ENCODE assay signal across 8 cellular contexts in the genomic region with DNA sequence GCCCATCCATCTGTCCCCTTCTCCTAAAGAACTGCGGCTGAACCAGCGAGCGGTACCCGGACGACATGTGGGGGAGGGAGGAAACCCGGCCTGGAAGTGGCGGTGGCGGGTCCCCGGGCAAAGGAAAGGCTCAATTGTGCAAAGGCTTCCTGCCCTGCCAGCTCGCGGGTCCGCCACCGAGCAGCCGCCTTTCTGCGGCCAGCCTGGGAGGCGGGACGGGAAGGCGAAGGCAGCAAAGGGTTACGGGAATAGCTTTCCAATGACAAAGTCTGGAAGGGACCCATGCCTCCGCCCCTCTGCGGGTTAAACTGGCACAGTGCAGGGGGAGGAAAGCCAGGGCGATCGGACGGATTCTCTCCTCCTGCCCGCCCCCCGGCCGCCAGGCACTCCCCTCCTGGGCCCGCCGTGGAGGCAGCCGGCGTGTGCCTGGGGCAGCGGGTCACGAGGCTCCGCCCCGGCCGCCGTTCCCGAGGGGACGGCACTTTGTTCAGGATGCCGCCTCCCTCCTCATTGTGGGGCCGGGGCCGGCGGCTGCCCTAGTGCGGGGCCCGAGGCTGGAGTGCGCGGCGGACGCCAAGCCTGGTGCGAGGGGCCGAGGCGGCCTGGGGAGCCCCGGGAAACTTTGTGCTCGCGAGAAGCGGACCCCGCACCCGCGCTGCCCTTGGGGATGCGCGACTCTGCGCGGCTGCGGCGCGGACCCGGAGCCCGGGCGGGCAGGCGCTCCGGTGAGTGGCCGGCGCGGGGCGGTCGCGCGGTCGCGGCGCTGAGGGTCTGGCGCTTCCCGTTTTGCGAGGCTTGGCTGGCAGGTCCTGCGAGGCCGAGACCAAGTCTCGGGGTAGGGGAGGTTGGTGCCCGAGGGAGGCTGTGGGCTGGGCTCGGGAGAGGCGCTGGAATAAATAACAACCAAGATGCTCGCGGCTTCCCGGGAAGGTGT. TPM values are rescaled to one million over a fixed set of nuclear protein-coding genes. Genes with fewer than 3 reads are reported as not detected.
DNase-seq lines count a peak whose midpoint lies in the region; ATAC-seq, FAIRE-seq and TF ChIP-seq lines count a peak whose summit lies in the region.

A gene with protein sequence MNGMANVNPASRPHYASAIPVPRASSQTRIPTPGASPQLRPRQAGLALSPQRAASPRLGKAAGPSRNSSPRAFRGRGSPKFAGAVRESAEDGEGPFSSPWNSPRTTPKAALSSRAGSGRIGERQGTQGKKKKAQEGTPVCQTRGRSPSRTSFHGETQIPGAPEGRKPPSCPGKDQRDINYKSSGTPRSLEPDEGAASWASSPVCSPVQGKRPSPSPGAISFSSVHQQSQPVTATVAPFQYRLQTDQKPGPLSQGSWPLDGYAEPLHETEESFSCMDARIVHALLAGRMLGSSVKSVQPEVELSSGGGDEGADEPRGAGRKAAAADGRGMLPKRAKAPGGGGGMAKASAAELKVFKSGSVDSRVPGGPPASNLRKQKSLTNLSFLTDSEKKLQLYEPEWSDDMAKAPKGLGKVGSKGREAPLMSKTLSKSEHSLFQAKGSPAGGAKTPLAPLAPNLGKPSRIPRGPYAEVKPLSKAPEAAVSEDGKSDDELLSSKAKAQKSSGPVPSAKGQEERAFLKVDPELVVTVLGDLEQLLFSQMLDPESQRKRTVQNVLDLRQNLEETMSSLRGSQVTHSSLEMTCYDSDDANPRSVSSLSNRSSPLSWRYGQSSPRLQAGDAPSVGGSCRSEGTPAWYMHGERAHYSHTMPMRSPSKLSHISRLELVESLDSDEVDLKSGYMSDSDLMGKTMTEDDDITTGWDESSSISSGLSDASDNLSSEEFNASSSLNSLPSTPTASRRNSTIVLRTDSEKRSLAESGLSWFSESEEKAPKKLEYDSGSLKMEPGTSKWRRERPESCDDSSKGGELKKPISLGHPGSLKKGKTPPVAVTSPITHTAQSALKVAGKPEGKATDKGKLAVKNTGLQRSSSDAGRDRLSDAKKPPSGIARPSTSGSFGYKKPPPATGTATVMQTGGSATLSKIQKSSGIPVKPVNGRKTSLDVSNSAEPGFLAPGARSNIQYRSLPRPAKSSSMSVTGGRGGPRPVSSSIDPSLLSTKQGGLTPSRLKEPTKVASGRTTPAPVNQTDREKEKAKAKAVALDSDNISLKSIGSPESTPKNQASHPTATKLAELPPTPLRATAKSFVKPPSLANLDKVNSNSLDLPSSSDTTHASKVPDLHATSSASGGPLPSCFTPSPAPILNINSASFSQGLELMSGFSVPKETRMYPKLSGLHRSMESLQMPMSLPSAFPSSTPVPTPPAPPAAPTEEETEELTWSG (N-terminal part only) (plus strand): TSS at position 510 of the 934 bp plus-strand sequence. CDS start 83,758 bp downstream, outside the sequence.

- no peak within 1 kb of the TSS for H3K27ac Mint-ChIP-seq in activated T-cell treated with anti-CD3 and anti-CD28 coated beads, Interleukin-2, amount 50 U/mL, for 24 hours
- H3K27ac Mint-ChIP-seq in progenitor cell of endocrine pancreas: peak within 1 kb of the TSS; percentile 76

- DNase-seq in activated T-cell treated with anti-CD3 and anti-CD28 coated beads, Interleukin-2, amount 50 U/mL, for 24 hours: peak; percentile 35
- no peak for DNase-seq in activated T-cell treated with anti-CD3 and anti-CD28 coated beads for 4 hours
- DNase-seq in NCI-H345 (lab: John Stamatoyannopoulos, UW): peak; percentile 72
- no peak for DNase-seq in GM12878 (ENCODE audit: low read depth, low spot score)
- DNase-seq in hepatocyte (ENCODE audit: low spot score): peak; percentile 74
- DNase-seq in progenitor cell of endocrine pancreas (ENCODE audit: low spot score, unreplicated experiment): peak; percentile 45
- no peak for DNase-seq in GM12891 (ENCODE audit: insufficient read length, low spot score)
- DNase-seq in GM13977 (ENCODE audit: low spot score): no peak

- H3K27ac ChIP-seq in GM12878 (ENCODE audit: control insufficient read depth, insufficient read depth) (no peak within 1 kb of the TSS), hepatocyte (peak within 1 kb of the TSS; percentile 39)

- TF ChIP-seq CTCF in GM12878 (IDR thresholded peaks at IDR 0.05 in 2 of 3, conservative IDR thresholded peaks at IDR 0.05 in 1 of 3; ENCODE audit: control insufficient read depth in 2 of 3, extremely low read depth in 1 of 3, insufficient read depth in 1 of 3, low read depth in 3 of 3, low read length in 3 of 3) (no peak), hepatocyte (IDR thresholded peaks at IDR 0.05; ENCODE audit: poor library complexity) (no peak), progenitor cell of endocrine pancreas (IDR thresholded peaks at IDR 0.05; ENCODE audit: unreplicated experiment) (no peak), GM13977 (IDR thresholded peaks at IDR 0.05; ENCODE audit: extremely low read depth, insufficient read depth, missing control alignments) (no peak)

- SMC1A ChIA-PET in GM12878 (lab: Charles Lee; ENCODE audit: uncharacterized antibody, unreplicated experiment): no interaction called here

- intact Hi-C loops in GM12878 (cut with micrococcal nuclease; ENCODE audit: unreplicated experiment): no loop called here

- no peaks in the 10 kb centered on the region for H3K9me3 ChIP-seq in GM12878 (replicated peaks; ENCODE audit: control insufficient read depth, insufficient read depth, low read length)
- H3K9me3 ChIP-seq in hepatocyte (ENCODE audit: low read depth): no peaks in the 10 kb centered on the region

- H3K9me3 Mint-ChIP-seq in activated T-cell treated with anti-CD3 and anti-CD28 coated beads, Interleukin-2, amount 50 U/mL, for 24 hours: no peaks in the 10 kb centered on the region
- no peaks in the 10 kb centered on the region for H3K9me3 Mint-ChIP-seq in progenitor cell of endocrine pancreas (ENCODE audit: low read depth)

- FAIRE-seq in GM12878 (lab: Jason Lieb, UNC) (no peak), GM12891 (lab: Jason Lieb, UNC) (no peak)

- H3K4me1 ChIP-seq in GM12878 (ENCODE audit: control insufficient read depth, insufficient read depth, low read length): no peaks in the 10 kb centered on the region
- peaks cover 15% of the 10 kb centered on the region for H3K4me1 ChIP-seq in hepatocyte (ENCODE audit: insufficient read depth)

- H3K27me3 ChIP-seq in GM12878 (replicated peaks in 1 of 2; ENCODE audit: control insufficient read depth in 2 of 2, insufficient read depth in 2 of 2, low read length in 1 of 2) (peaks cover 13 to 31% of the 10 kb centered on the region in 2 experiments), hepatocyte (peaks cover 37% of the 10 kb centered on the region)

- peaks cover 69% of the 10 kb centered on the region for H3K27me3 Mint-ChIP-seq in activated T-cell treated with anti-CD3 and anti-CD28 coated beads, Interleukin-2, amount 50 U/mL, for 24 hours
- peaks cover 78% of the 10 kb centered on the region for H3K27me3 Mint-ChIP-seq in progenitor cell of endocrine pancreas

- no TSS peak for BruUV-seq in GM12878 (replicated peaks; lab: Mats Ljungman, UMichigan)

- peak within 1 kb of the TSS; percentile 66 for H3K4me3 Mint-ChIP-seq in activated T-cell treated with anti-CD3 and anti-CD28 coated beads, Interleukin-2, amount 50 U/mL, for 24 hours
- H3K4me3 Mint-ChIP-seq in progenitor cell of endocrine pancreas (ENCODE audit: low read depth): peak within 1 kb of the TSS; percentile 79

- no peak for TF ChIP-seq POLR2A in GM12878 (IDR thresholded peaks at IDR 0.05; ENCODE audit: low read depth, low read length)
- TF ChIP-seq POLR2A in GM12891 (IDR thresholded peaks at IDR 0.05; ENCODE audit: low read depth, low read length): no peak

- H2AFZ ChIP-seq in GM12878 (ENCODE audit: control insufficient read depth, low read depth, low read length) (no peak within 1 kb of the TSS), hepatocyte (peak within 1 kb of the TSS; percentile 47)

- H3K36me3 ChIP-seq in GM12878 (ENCODE audit: control insufficient read depth in 2 of 2, insufficient read depth in 2 of 2, low read length in 1 of 2): no peaks in the 10 kb centered on the region
- H3K36me3 ChIP-seq in hepatocyte (replicated peaks; ENCODE audit: insufficient read depth, low read depth): no peaks in the 10 kb centered on the region

- CTCF ChIA-PET in GM12878 (lab: Yijun Ruan, JAX): interaction anchor here (0.7 to 2.2 kb wide), 2 partner anchors 21 to 91 kb away, joined by 3 to 9 read pairs; no protein-coding TSS in a partner anchor

- WGBS in GM12878 (ENCODE audit: insufficient coverage, insufficient replicate concordance, low lambda C conversion rate, missing lambda C conversion rate): 1% methylated on average over 67 of the region's 93 CpGs
- 2% methylated on average over 88 of the region's 93 CpGs for WGBS in hepatocyte (ENCODE audit: low lambda C conversion rate, missing lambda C conversion rate)

- H3K79me2 ChIP-seq in GM12878 (ENCODE audit: control insufficient read depth, insufficient read depth, low read length) (no peaks in the 10 kb centered on the region), hepatocyte (peaks cover 5% of the 10 kb centered on the region)

- peak; percentile 36 for ATAC-seq in GM12878

- 0 out of 2 replicates have a peak, but pooled peaks cover 5% of the 10 kb centered on the region for H4K20me1 ChIP-seq in GM12878 (ENCODE audit: control insufficient read depth, insufficient read depth)
- H4K20me1 ChIP-seq in hepatocyte (ENCODE audit: insufficient read depth, poor library complexity, severe bottlenecking): no peaks in the 10 kb centered on the region

- no peak for TF ChIP-seq EP300 in GM12878 (IDR thresholded peaks at IDR 0.05; ENCODE audit: borderline replicate concordance in 1 of 2, control insufficient read depth in 1 of 2, low read depth in 2 of 2, low read length in 2 of 2)

- RAD21 ChIA-PET in GM12878 (lab: Charles Lee; ENCODE audit: unreplicated experiment): no interaction called here

- TF ChIP-seq RAD21 in GM12878 (IDR thresholded peaks at IDR 0.05; ENCODE audit: insufficient read depth, low read depth, low read length): no peak

- H3K36me3 Mint-ChIP-seq in activated T-cell treated with anti-CD3 and anti-CD28 coated beads, Interleukin-2, amount 50 U/mL, for 24 hours (ENCODE audit: low read depth): peaks cover under 1% of the 10 kb centered on the region
- H3K36me3 Mint-ChIP-seq in progenitor cell of endocrine pancreas (ENCODE audit: insufficient read depth): no peaks in the 10 kb centered on the region

- POLR2A ChIA-PET in GM12878 (lab: Charles Lee): no interaction called here

- H3K4me1 Mint-ChIP-seq in activated T-cell treated with anti-CD3 and anti-CD28 coated beads, Interleukin-2, amount 50 U/mL, for 24 hours (ENCODE audit: low read depth): peaks cover 24% of the 10 kb centered on the region
- peaks cover 9% of the 10 kb centered on the region for H3K4me1 Mint-ChIP-seq in progenitor cell of endocrine pancreas (ENCODE audit: low read depth)

- no peaks in the 10 kb centered on the region for H3K9me2 ChIP-seq in hepatocyte (replicated peaks; ENCODE audit: insufficient read depth)

- in situ Hi-C loops in GM12878 (cut with MboI): no loop called here
- in situ Hi-C loops in GM13977 (cut with MboI; ENCODE audit: low pct_unique_long_range_greater_than_20kb, low sequenced_read_pairs, unreplicated experiment): no loop called here

- no peak within 1 kb of the TSS for H3K9ac ChIP-seq in GM12878 (ENCODE audit: control insufficient read depth, insufficient read depth, low read length)

- H3K4me3 ChIP-seq in GM12878: peak within 1 kb of the TSS; percentile 39; the same call in 1 of the 2 replicates
- H3K4me3 ChIP-seq in hepatocyte: peak within 1 kb of the TSS; percentile 74

- peak within 1 kb of the TSS; percentile 63; the same call in 1 of the 2 replicates for H3K4me2 ChIP-seq in GM12878 (ENCODE audit: control insufficient read depth, insufficient read depth)
- peak within 1 kb of the TSS; percentile 95 for H3K4me2 ChIP-seq in hepatocyte

RNA-seq across cellular contexts. Expression of the gene that starts here (rescaled TPM):
- total RNA-seq in GM12878 (2013; cell fraction: nucleolus; rRNA removed): 3.6 and 5.0 TPM in 2 replicates
- total RNA-seq in GM12878 (2014; rRNA removed) (0.11 and 0.45 TPM in 2 replicates), GM12878 (2014; rRNA removed; fragmentation: Illumina TruSeq; extraction: Trizol) (0.09 and 0.64 TPM in 2 replicates), GM12878 (2021) (1.3 and 1.5 TPM in 2 replicates), hepatocyte (15.0 and 15.2 TPM in 2 replicates), progenitor cell of endocrine pancreas (53.4 and 55.2 TPM in 2 replicates)
- 0.21 TPM for polyA plus RNA-seq in GM12878 (2011; ENCODE audit: low read depth)
- polyA plus RNA-seq in GM12878 (2011; rRNA removed) (0.26 and 0.37 TPM in 2 replicates), GM12878 (2014; fragmentation: Illumina TruSeq; extraction: Trizol) (0.54 and 0.81 TPM in 2 replicates), GM12878 (2014; fragmentation: Nextera tagmentation; extraction: Ambion mirVana) (under 1 TPM; 0.04 to 0.05 TPM), GM12878 (2014; rRNA removed) (0.19 and 0.47 TPM in 2 replicates), GM12878 (2016; fragmentation: Nextera tagmentation; extraction: Ambion mirVana) (under 1 TPM; 0.35 to 0.45 TPM), hepatocyte (18.3 and 18.8 TPM in 2 replicates)
- polyA plus RNA-seq in GM12878 (2011; cell fraction: cytosol; rRNA removed): 0.17 and 0.25 TPM in 2 replicates
- polyA plus RNA-seq in GM12878 (2011; cell fraction: nucleus; rRNA removed): 0.70 and 0.78 TPM in 2 replicates
- 0.38 and 0.62 TPM in 2 replicates for polyA plus RNA-seq in GM12878 (2012)
- 0.29 and 0.57 TPM in 2 replicates for polyA minus RNA-seq in GM12878 (2011; rRNA and poly(A)+ RNA removed)
- 0.52 and 0.80 TPM in 2 replicates for polyA minus RNA-seq in GM12878 (2011; cell fraction: cytosol; rRNA and poly(A)+ RNA removed)
- 0.48 and 0.96 TPM in 2 replicates for polyA minus RNA-seq in GM12878 (2011; cell fraction: nucleus; rRNA and poly(A)+ RNA removed)
- 0.23 TPM for polyA plus RNA-seq in GM12891 (2012; ENCODE audit: low read depth, missing spikeins)

Comparison
In these comparisons a context has a peak if more than half of its experiments do, and no peak if none do; other contexts are left out.
1. RNA of the gene that starts here (polyA plus RNA-seq): 18.3 to 18.8 TPM in hepatocyte; 0.04 to 0.81 TPM in GM12878; every median in the first group is over 10 times any median in the second.
2. DNase-seq: peak in activated T-cell treated with anti-CD3 and anti-CD28 coated beads, Interleukin-2, amount 50 U/mL, for 24 hours (single experiment), NCI-H345 (single experiment), hepatocyte (single experiment) and progenitor cell of endocrine pancreas (single experiment); none in activated T-cell treated with anti-CD3 and anti-CD28 coated beads for 4 hours (single experiment), GM12878 (single experiment), GM12891 (single experiment) and GM13977 (single experiment).